Comparison of ENCODE assay signal across 8 cellular contexts in genomic region chr6:47477497-47478232, GRCh38.
DNase-seq lines count a peak whose midpoint lies in the region; ATAC-seq and TF ChIP-seq lines count a peak whose summit lies in the region.

Gene CD2AP (plus strand): TSS chr6:47477789. CDS start chr6:47478245, 456 bp downstream.

- peaks cover 39% of the 10 kb centered on the region for H4K20me1 ChIP-seq in OCI-LY3 (ENCODE audit: insufficient read depth, low read length)

- H3K9me3 ChIP-seq in OCI-LY3 (ENCODE audit: insufficient read depth, low read length): no peaks in the 10 kb centered on the region

- H2AFZ ChIP-seq in OCI-LY3 (ENCODE audit: low read depth, low read length): peak within 1 kb of the TSS; percentile 79

- TF ChIP-seq CTCF in OCI-LY3 (IDR thresholded peaks at IDR 0.05; ENCODE audit: low read depth, low read length): no peak

- peak within 1 kb of the TSS; percentile 89 for H3K9ac ChIP-seq in OCI-LY3 (ENCODE audit: low read length)

- ATAC-seq in GM21528 (IDR thresholded peaks at IDR 0.05; ENCODE audit: low FRiP score, unreplicated experiment): peak; percentile 81

- peak within 1 kb of the TSS; percentile 82 for H3K4me3 ChIP-seq in OCI-LY3 (ENCODE audit: low read length)

- no peaks in the 10 kb centered on the region for H3K27me3 ChIP-seq in OCI-LY3 (ENCODE audit: low read depth, low read length)

- peak within 1 kb of the TSS; percentile 77 for H3K4me2 ChIP-seq in OCI-LY3 (ENCODE audit: low read length)

- H3K27ac ChIP-seq in OCI-LY3 (ENCODE audit: low read length): peak within 1 kb of the TSS; percentile 86

- H3K4me1 ChIP-seq in OCI-LY3 (ENCODE audit: low read length): peaks cover 30% of the 10 kb centered on the region

- DNase-seq in DMS153 (lab: John Stamatoyannopoulos, UW) (peak; percentile 86), HuH-7.5 (ENCODE audit: low spot score) (peak; percentile 68), activated T-cell treated with anti-CD3 and anti-CD28 coated beads for 24 hours (ENCODE audit: low read depth) (peak; percentile 81), epidermal melanocyte (ENCODE audit: insufficient read length, low spot score) (peak; percentile 35), middle frontal gyrus (ENCODE audit: extremely low spot score, low spot score) (peak; percentile 50)
- DNase-seq in stimulated activated CD8-positive, alpha-beta memory T cell treated with anti-CD3 and anti-CD28 coated beads, Interleukin-4, amount 100 ng/mL, for 1 hour (ENCODE audit: low read depth in 2 of 2, low spot score in 1 of 2): peak; percentile 79 to 84

- H3K79me2 ChIP-seq in OCI-LY3 (ENCODE audit: low read length): peaks cover 49% of the 10 kb centered on the region

- H3K36me3 ChIP-seq in OCI-LY3 (replicated peaks; ENCODE audit: low read depth, low read length): no peaks in the 10 kb centered on the region

Comparison
In these comparisons a context has a peak if more than half of its experiments do, and no peak if none do; other contexts are left out.
1. Peak in every context shown above with its lines: DNase-seq, ATAC-seq, H3K4me3 ChIP-seq and H3K27ac ChIP-seq.
2. DNase-seq: peak in every context shown above with its lines; median percentile 86 in DMS153; 82 in stimulated activated CD8-positive, alpha-beta memory T cell treated with anti-CD3 and anti-CD28 coated beads, Interleukin-4, amount 100 ng/mL, for 1 hour; 81 in activated T-cell treated with anti-CD3 and anti-CD28 coated beads for 24 hours; 68 in HuH-7.5; 50 in middle frontal gyrus; 35 in epidermal melanocyte.